ENCODE assay signal across 1 cellular context in genomic region chr2:79101024-79101423, GRCh38.
TF ChIP-seq lines count a peak whose summit lies in the region.

No MANE protein-coding gene starts in this region.

TF ChIP-seq in K562, 482 proteins besides CTCF, POLR2A, EP300 and RAD21:
- no peak for TF ChIP-seq IRF1 (CRISPR knock-in tag; IDR thresholded peaks at IDR 0.05; ENCODE audit: borderline replicate concordance)
- peak; percentile 31; the same call in 1 of the 2 replicates for TF ChIP-seq CEBPB (tag; IDR thresholded peaks at IDR 0.05)
TF ChIP-seq in K562: peak in this region for 1.
